11 cellular contexts compared by ENCODE assay signal in genomic region chr2:200966770-200967169, GRCh38. TPM values are rescaled to one million over a fixed set of nuclear protein-coding genes. Genes with fewer than 3 reads are reported as not detected.
A peak's percentile ranks its signal among the peaks of the same experiment; 100 is the strongest.
DNase-seq lines count a peak whose midpoint lies in the region; ATAC-seq and TF ChIP-seq lines count a peak whose summit lies in the region.
"Had no signal": no experiment of that assay in that cellular context is flagged by ENCODE, and none has a peak within 500 bp of the region (broad histone marks: within the 10 kb centered on the region; RNA-seq: fewer than 3 reads in every experiment).

No MANE protein-coding gene starts in this region.

- H3K27ac ChIP-seq in suprapubic skin (peak overlapping the region; percentile 30), dorsolateral prefrontal cortex (peak overlapping the region in 16 of 59 donors; percentile 0 to 87 (median 42))
- H3K27ac ChIP-seq: BLaER1 had no signal

- H3K4me1 Mint-ChIP-seq in activated T-cell treated with anti-CD3 and anti-CD28 coated beads, Interleukin-2, amount 50 U/mL, for 72 hours (ENCODE audit: low read depth) = peaks cover 57% of the 10 kb centered on the region
- peaks cover 53% of the 10 kb centered on the region for H3K4me1 Mint-ChIP-seq in activated T-cell treated with anti-CD3 and anti-CD28 coated beads, Interleukin-2, amount 50 U/mL, for 4 hours (ENCODE audit: low read depth)

- H3K4me3 ChIP-seq in epithelial cell of esophagus (ENCODE audit: low read length) = no peak overlapping the region
- H3K4me3 ChIP-seq in suprapubic skin = no peak overlapping the region
- no peak overlapping the region for H3K4me3 ChIP-seq in dorsolateral prefrontal cortex
- H3K4me3 ChIP-seq: BLaER1, HAP-1 had no signal

- no peak for TF ChIP-seq POLR2A in suprapubic skin (IDR thresholded peaks at IDR 0.05)

- 34% methylated on average over 4 of the region's 4 CpGs for WGBS in suprapubic skin

- H3K9me3 Mint-ChIP-seq in activated T-cell treated with anti-CD3 and anti-CD28 coated beads, Interleukin-2, amount 50 U/mL, for 72 hours = no peaks in the 10 kb centered on the region
- no peaks in the 10 kb centered on the region for H3K9me3 Mint-ChIP-seq in activated T-cell treated with anti-CD3 and anti-CD28 coated beads, Interleukin-2, amount 50 U/mL, for 4 hours

- peak overlapping the region; percentile 20 for H3K27ac Mint-ChIP-seq in activated T-cell treated with anti-CD3 and anti-CD28 coated beads, Interleukin-2, amount 50 U/mL, for 72 hours

- TF ChIP-seq EP300 in suprapubic skin (IDR thresholded peaks at IDR 0.05) = no peak

- no peaks in the 10 kb centered on the region for H3K36me3 ChIP-seq in suprapubic skin

- no peaks in the 10 kb centered on the region for H3K27me3 ChIP-seq in suprapubic skin
- no peaks in the 10 kb centered on the region for H3K27me3 ChIP-seq in dorsolateral prefrontal cortex
- H3K27me3 ChIP-seq: BLaER1 had no signal

- H3K9me3 ChIP-seq in suprapubic skin = no peaks in the 10 kb centered on the region
- H3K9me3 ChIP-seq: BLaER1, HAP-1 had no signal

- no peaks in the 10 kb centered on the region for H3K27me3 Mint-ChIP-seq in activated T-cell treated with anti-CD3 and anti-CD28 coated beads, Interleukin-2, amount 50 U/mL, for 72 hours (ENCODE audit: low read depth)
- H3K27me3 Mint-ChIP-seq in activated T-cell treated with anti-CD3 and anti-CD28 coated beads, Interleukin-2, amount 50 U/mL, for 4 hours (ENCODE audit: low read depth) = no peaks in the 10 kb centered on the region

- no peak overlapping the region for H3K4me3 Mint-ChIP-seq in activated T-cell treated with anti-CD3 and anti-CD28 coated beads, Interleukin-2, amount 50 U/mL, for 72 hours
- H3K4me3 Mint-ChIP-seq in activated T-cell treated with anti-CD3 and anti-CD28 coated beads, Interleukin-2, amount 50 U/mL, for 4 hours = no peak overlapping the region

- ATAC-seq in activated T-cell treated with anti-CD3 and anti-CD28 coated beads, Interleukin-2, amount 50 U/mL, for 72 hours (replicated peaks in 1 of 2) = no peak
- no peak for ATAC-seq in activated T-cell treated with anti-CD3 and anti-CD28 coated beads, Interleukin-2, amount 50 U/mL, for 4 hours
- ATAC-seq in HG02852 (IDR thresholded peaks at IDR 0.05; ENCODE audit: unreplicated experiment) = no peak

- no peak for TF ChIP-seq CTCF in epithelial cell of esophagus (IDR thresholded peaks at IDR 0.05; ENCODE audit: insufficient read depth, low read depth, low read length, missing control alignments)
- no peak for TF ChIP-seq CTCF in suprapubic skin (IDR thresholded peaks at IDR 0.05)
- no peak for TF ChIP-seq CTCF in dorsolateral prefrontal cortex (IDR thresholded peaks at IDR 0.05 in 54 of 56, conservative IDR thresholded peaks at IDR 0.05 in 2 of 56; ENCODE audit: low read depth in 1 of 56, partially characterized antibody in 56 of 56)

- no peak for DNase-seq in activated T-cell treated with anti-CD3 and anti-CD28 coated beads, Interleukin-2, amount 50 U/mL, for 72 hours
- DNase-seq in activated T-cell treated with anti-CD3 and anti-CD28 coated beads, Interleukin-2, amount 50 U/mL, for 4 hours = no peak
- DNase-seq in LoVo (ENCODE audit: low spot score) (peak; percentile 59), epithelial cell of esophagus (ENCODE audit: low read depth) (peak; percentile 87), suprapubic skin (ENCODE audit: low spot score in 2 of 2) (no peak), dorsolateral prefrontal cortex (no peak)
- no peak for DNase-seq in stimulated activated CD4-positive, alpha-beta T cell treated with anti-CD3 and anti-CD28 coated beads, Interleukin-15, amount 100 ng/mL, for 24 hours
- DNase-seq: NCI-H345 had no signal

- H3K4me1 ChIP-seq in suprapubic skin = peaks cover 32% of the 10 kb centered on the region

- intact Hi-C loops in dorsolateral prefrontal cortex (cut with DNase I) = loop anchor here (10.0 kb wide), 2 partner anchors 188 to 488 kb away; partner anchors contain the start of genes STRADB (in 1 of the 2) and TRAK2 (in 1 of the 2)

- H3K36me3 Mint-ChIP-seq in activated T-cell treated with anti-CD3 and anti-CD28 coated beads, Interleukin-2, amount 50 U/mL, for 72 hours (ENCODE audit: insufficient read depth in 2 of 2) = peaks cover 3 to 4% of the 10 kb centered on the region in 2 donors
- peaks cover 9% of the 10 kb centered on the region for H3K36me3 Mint-ChIP-seq in activated T-cell treated with anti-CD3 and anti-CD28 coated beads, Interleukin-2, amount 50 U/mL, for 4 hours (ENCODE audit: insufficient read depth)

RNA-seq across cellular contexts. Expression of gene ORC2, which starts 3.3 kb away (rescaled TPM):
- total RNA-seq in activated T-cell treated with anti-CD3 and anti-CD28 coated beads, Interleukin-2, amount 50 U/mL, for 72 hours = 10 to 100 TPM; 56.9 to 60.2 TPM
- total RNA-seq in activated T-cell treated with anti-CD3 and anti-CD28 coated beads, Interleukin-2, amount 50 U/mL, for 4 hours = 10 to 100 TPM; 42.7 to 52.4 (median 45.9) TPM
- total RNA-seq in suprapubic skin (10 to 100 TPM; 13.3 to 39.7 (median 17.3) TPM), dorsolateral prefrontal cortex (10 to 100 TPM; 26.1 to 54.8 (median 38.1) TPM)

Comparison
In these comparisons a context has a peak if more than half of its experiments do, and no peak if none do; other contexts are left out.
1. DNase-seq: peak in LoVo (single experiment) and epithelial cell of esophagus (single experiment); none in activated T-cell treated with anti-CD3 and anti-CD28 coated beads, Interleukin-2, amount 50 U/mL, for 72 hours (0 of 2), activated T-cell treated with anti-CD3 and anti-CD28 coated beads, Interleukin-2, amount 50 U/mL, for 4 hours (single experiment), suprapubic skin (0 of 2), dorsolateral prefrontal cortex (0 of 10) and stimulated activated CD4-positive, alpha-beta T cell treated with anti-CD3 and anti-CD28 coated beads, Interleukin-15, amount 100 ng/mL, for 24 hours (single experiment).